In genomic region chr9:121714075-121714705, GRCh38 we compare ENCODE assay signal across 13 cellular contexts.
"Had no signal": no experiment of that assay in that cellular context is flagged by ENCODE, and none has a peak within 500 bp of the region (broad histone marks: within the 10 kb centered on the region; RNA-seq: fewer than 3 reads in every experiment).

No MANE protein-coding gene starts in this region.

- DNase-seq: activated CD4-positive, alpha-beta memory T cell treated with anti-CD3 and anti-CD28 coated beads, Interleukin-2, amount 10 ng/mL, durations not matched to agents 7 days and 5 days; activated CD4-positive, alpha-beta T cell treated with anti-CD3 and anti-CD28 coated beads for 36 hours; activated effector memory CD4-positive, alpha-beta T cell treated with anti-CD3 and anti-CD28 coated beads, Interleukin-2, amount 50 U/mL, for 16 hours; activated T-cell treated with anti-CD3 and anti-CD28 coated beads, Interleukin-2, amount 50 U/mL, for 48 hours; central memory CD4-positive, alpha-beta T cell; colonic mucosa; islet precursor cell; naive thymus-derived CD4-positive, alpha-beta T cell; stimulated activated CD4-positive, alpha-beta T cell treated with anti-CD3 and anti-CD28 coated beads, Interleukin-1b, Interleukin-23, amount 100 ng/mL, for 48 hours had no signal

- H3K4me3 ChIP-seq: colonic mucosa, esophagus muscularis mucosa, hepatocyte, thoracic aorta had no signal

- H3K27ac ChIP-seq: colonic mucosa, esophagus muscularis mucosa, hepatocyte, parathyroid adenoma, thoracic aorta had no signal

- H3K9me3 ChIP-seq: colonic mucosa, esophagus muscularis mucosa, thoracic aorta had no signal

- H3K27me3 ChIP-seq: colonic mucosa, esophagus muscularis mucosa, hepatocyte had no signal

- H3K36me3 ChIP-seq: colonic mucosa, thoracic aorta had no signal

- ATAC-seq: activated CD4-positive, alpha-beta T cell treated with anti-CD3 and anti-CD28 coated beads for 36 hours; naive thymus-derived CD4-positive, alpha-beta T cell had no signal
